Comparison of ENCODE assay signal across 24 cellular contexts in the genomic region with DNA sequence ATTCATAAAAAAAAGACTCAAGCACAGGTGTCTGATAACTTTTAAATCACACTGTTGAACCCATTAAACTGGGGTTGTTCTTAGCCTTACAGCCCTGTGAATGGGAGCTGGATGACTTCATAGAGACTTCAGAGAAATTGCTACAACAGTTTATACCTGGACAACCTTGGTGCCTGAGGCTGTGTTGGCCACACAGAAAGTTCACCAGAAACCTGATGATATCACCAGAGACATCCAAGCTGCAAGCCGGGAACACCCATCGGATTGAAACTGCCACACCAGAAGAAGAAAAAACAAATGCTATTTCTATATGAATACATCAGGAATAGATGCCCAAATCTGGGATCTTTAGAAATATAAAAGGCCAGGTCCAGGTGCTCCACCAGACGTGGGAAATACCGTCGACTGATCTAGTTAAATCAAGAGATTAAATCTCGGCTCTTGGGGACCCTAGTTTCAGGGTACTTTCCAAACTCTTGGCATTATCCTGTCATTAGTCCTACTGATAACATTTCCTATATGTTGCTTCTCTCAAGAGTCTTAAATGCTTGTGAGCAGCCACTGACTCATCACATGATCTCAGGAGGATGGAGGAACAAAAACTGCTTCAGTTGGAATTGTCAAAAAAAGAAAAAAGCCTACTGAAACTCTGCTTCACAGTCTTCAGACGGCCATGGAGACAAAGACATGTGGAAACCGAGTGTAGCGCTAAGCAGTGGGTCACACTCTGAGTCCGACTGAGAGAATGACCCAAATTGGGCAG. TPM values are rescaled to one million over a fixed set of nuclear protein-coding genes. Genes with fewer than 3 reads are reported as not detected.
"Had no signal": no experiment of that assay in that cellular context is flagged by ENCODE, and none has a peak within 500 bp of the region (broad histone marks: within the 10 kb centered on the region; RNA-seq: fewer than 3 reads in every experiment).

No MANE protein-coding gene starts in this region.

- H3K4me1 ChIP-seq: ascending aorta, prostate gland, tibial nerve had no signal

- H3K27me3 ChIP-seq: ascending aorta, gastrocnemius medialis, tibial nerve had no signal

- H3K9me3 ChIP-seq: ascending aorta, gastrocnemius medialis, prostate gland, tibial nerve had no signal

- H3K27ac ChIP-seq: ascending aorta, gastrocnemius medialis, prostate gland, skin epidermis, tibial nerve had no signal

- H3K36me3 ChIP-seq: ascending aorta, gastrocnemius medialis, prostate gland, tibial nerve had no signal

- H3K4me3 ChIP-seq: ascending aorta, gastrocnemius medialis, prostate gland, skin epidermis, tibial nerve had no signal

- ATAC-seq: activated T-cell treated with anti-CD3 and anti-CD28 coated beads, Interleukin-2, amount 50 U/mL, for 4 hours; gastrocnemius medialis; left ventricle myocardium superior; right cardiac atrium had no signal

- DNase-seq: activated CD4-positive, alpha-beta T cell treated with anti-CD3 and anti-CD28 coated beads, Interleukin-2, amount 50 U/mL, for 1 hour; activated CD4-positive, CD25-positive, alpha-beta regulatory T cell treated with anti-CD3 and anti-CD28 coated beads, Interleukin-2, amount 50 U/mL, for 72 hours; activated CD8-positive, alpha-beta memory T cell treated with anti-CD3 and anti-CD28 coated beads, Interleukin-2, amount 50 U/mL, for 4 hours; activated gamma-delta T cell; activated T-cell treated with anti-CD3 and anti-CD28 coated beads, Interleukin-2, amount 50 U/mL, for 4 hours; effector memory CD4-positive, alpha-beta T cell; gastrocnemius medialis; head of caudate nucleus; kidney glomerular epithelial cell; left ventricle myocardium superior; right cardiac atrium; stimulated activated CD4-positive, alpha-beta T cell treated with anti-CD3 and anti-CD28 coated beads, Interleukin-15, amount 100 ng/mL, for 24 hours; stimulated activated CD4-positive, alpha-beta T cell treated with anti-CD3 and anti-CD28 coated beads, Interleukin-2, amount 100 ng/mL, for 48 hours; T1000 had no signal

RNA-seq across cellular contexts. Expression of a gene that starts 28.6 kb away (rescaled TPM):
- total RNA-seq: activated T-cell treated with anti-CD3 and anti-CD28 coated beads, Interleukin-2, amount 50 U/mL, for 4 hours; ascending aorta; chondrocyte; fibroblast of lung; left ventricle myocardium superior; mononuclear cell; neural crest cell; osteoblast; prostate gland; right cardiac atrium; T-helper 1 cell treated with Interleukin-12 subunit alpha and Interleukin-12 subunit beta and Interleukin-4 antibody, amounts not matched to agents 30 ng/mL and 1 ng/mL, for 36 hours had no signal

RNA-seq across cellular contexts. Expression of a gene that starts 40.8 kb away (rescaled TPM):
- total RNA-seq: neural crest cell had no signal
